17 cellular contexts compared by ENCODE assay signal in genomic region chr3:73719413-73719831, GRCh38.
DNase-seq lines count a peak whose midpoint lies in the region; TF ChIP-seq lines count a peak whose summit lies in the region.
"Had no signal": no experiment of that assay in that cellular context is flagged by ENCODE, and none has a peak within 500 bp of the region (broad histone marks: within the 10 kb centered on the region; RNA-seq: fewer than 3 reads in every experiment).

No MANE protein-coding gene starts in this region.

- H3K27ac ChIP-seq in breast epithelium (peak overlapping the region; percentile 69 to 91), parathyroid adenoma (no peak overlapping the region), vagina (peak overlapping the region; percentile 64)
- H3K27ac ChIP-seq: 22Rv1 had no signal

- H3K4me3 ChIP-seq in breast epithelium, result peak overlapping the region in 2 of 3 donors; percentile 17 to 39
- no peak overlapping the region for H3K4me3 ChIP-seq in fibroblast of pulmonary artery (replicated peaks; ENCODE audit: low read depth, low read length)
- no peak overlapping the region for H3K4me3 ChIP-seq in parathyroid adenoma (ENCODE audit: low read depth, low read length)
- H3K4me3 ChIP-seq in vagina, result peak overlapping the region in 1 of 2 donors; percentile 12

- H3K36me3 ChIP-seq in breast epithelium, result no peaks in the 10 kb centered on the region
- no peaks in the 10 kb centered on the region for H3K36me3 ChIP-seq in parathyroid adenoma (ENCODE audit: control insufficient read depth, insufficient read depth, low read length)
- H3K36me3 ChIP-seq in vagina, result no peaks in the 10 kb centered on the region

- no peaks in the 10 kb centered on the region for H3K4me1 Mint-ChIP-seq in MCF 10A (ENCODE audit: insufficient read depth, unreplicated experiment)
- H3K4me1 Mint-ChIP-seq: activated CD4-positive, alpha-beta T cell treated with anti-CD3 and anti-CD28 coated beads, Interleukin-2, amount 10 ng/mL, durations not matched to agents 7 days and 5 days; central memory CD8-positive, alpha-beta T cell had no signal

- no peak overlapping the region for H2AFZ ChIP-seq in parathyroid adenoma

- no peak overlapping the region for H3K27ac Mint-ChIP-seq in MCF 10A (ENCODE audit: low read depth, unreplicated experiment)
- H3K27ac Mint-ChIP-seq: activated CD4-positive, alpha-beta T cell treated with anti-CD3 and anti-CD28 coated beads, Interleukin-2, amount 10 ng/mL, durations not matched to agents 7 days and 5 days; activated T-helper 2 cell treated with anti-CD3 and anti-CD28 coated beads, Interferon-gamma antibody, Interleukin-2, Interleukin-4, amounts not matched to agents 10 μg/mL and 5 μg/mL and 100 μg/mL, durations not matched to agents 14 hours and 24 hours and 36 hours had no signal

- H3K36me3 Mint-ChIP-seq in MCF 10A (ENCODE audit: insufficient read depth, unreplicated experiment), result no peaks in the 10 kb centered on the region

- H3K9ac ChIP-seq in parathyroid adenoma, result no peak overlapping the region

- H3K9me3 Mint-ChIP-seq in MCF 10A (ENCODE audit: unreplicated experiment), result no peaks in the 10 kb centered on the region
- H3K9me3 Mint-ChIP-seq: activated CD4-positive, alpha-beta T cell treated with anti-CD3 and anti-CD28 coated beads, Interleukin-2, amount 10 ng/mL, durations not matched to agents 7 days and 5 days; activated T-helper 2 cell treated with anti-CD3 and anti-CD28 coated beads, Interferon-gamma antibody, Interleukin-2, Interleukin-4, amounts not matched to agents 10 μg/mL and 5 μg/mL and 100 μg/mL, durations not matched to agents 14 hours and 24 hours and 36 hours had no signal

- no peak for TF ChIP-seq CTCF in breast epithelium (IDR thresholded peaks at IDR 0.05)
- TF ChIP-seq CTCF in MCF 10A (IDR thresholded peaks at IDR 0.05; ENCODE audit: unreplicated experiment), result no peak
- no peak for TF ChIP-seq CTCF in fibroblast of pulmonary artery (IDR thresholded peaks at IDR 0.05; ENCODE audit: low read length, missing control alignments)
- no peak for TF ChIP-seq CTCF in parathyroid adenoma (IDR thresholded peaks at IDR 0.05)
- no peak for TF ChIP-seq CTCF in vagina (IDR thresholded peaks at IDR 0.05)

- no peaks in the 10 kb centered on the region for H3K27me3 Mint-ChIP-seq in MCF 10A (ENCODE audit: insufficient read depth, unreplicated experiment)
- H3K27me3 Mint-ChIP-seq: activated CD4-positive, alpha-beta T cell treated with anti-CD3 and anti-CD28 coated beads, Interleukin-2, amount 10 ng/mL, durations not matched to agents 7 days and 5 days; central memory CD8-positive, alpha-beta T cell had no signal

- intact Hi-C loops in breast epithelium (cut with DNase I; ENCODE audit: low total_unique reads), result no loop called here
- intact Hi-C loops in MCF 10A (cut with micrococcal nuclease), result no loop called here
- intact Hi-C loops in vagina (cut with DNase I), result no loop called here

- H3K79me2 ChIP-seq in parathyroid adenoma, result no peaks in the 10 kb centered on the region

- H3K4me2 ChIP-seq in parathyroid adenoma (ENCODE audit: low read length), result peak overlapping the region; percentile 5

- CTCF ChIA-PET in MCF 10A (lab: Yijun Ruan, JAX), result interaction anchor here (1.0 to 1.2 kb wide), 2 partner anchors 11 to 128 kb away, joined by 3 to 7 read pairs; no protein-coding TSS in a partner anchor

- POLR2A ChIA-PET in MCF 10A (lab: Yijun Ruan, JAX), result no interaction called here

- peaks cover 8 to 11% of the 10 kb centered on the region in 2 donors for H3K4me1 ChIP-seq in breast epithelium
- H3K4me1 ChIP-seq in parathyroid adenoma, result no peaks in the 10 kb centered on the region
- peaks cover 27% of the 10 kb centered on the region for H3K4me1 ChIP-seq in vagina

- H3K9me3 ChIP-seq in breast epithelium, result no peaks in the 10 kb centered on the region
- H3K9me3 ChIP-seq in parathyroid adenoma (ENCODE audit: control insufficient read depth, low read length), result no peaks in the 10 kb centered on the region
- H3K9me3 ChIP-seq in vagina, result no peaks in the 10 kb centered on the region

- BruUV-seq in MCF 10A (replicated peaks; lab: Mats Ljungman, UMichigan), result no TSS peak

- no peak for TF ChIP-seq POLR2A in breast epithelium (IDR thresholded peaks at IDR 0.05)
- TF ChIP-seq POLR2A in vagina (IDR thresholded peaks at IDR 0.05), result no peak

- DNase-seq in breast epithelium (ENCODE audit: low spot score in 2 of 2) (no peak), MCF 10A (ENCODE audit: unreplicated experiment) (no peak), fibroblast of pulmonary artery (ENCODE audit: low read depth) (peak; percentile 55), vagina (ENCODE audit: extremely low spot score in 2 of 2) (no peak), OCI-M1 (lab: John Stamatoyannopoulos, UW) (no peak), superior temporal gyrus (ENCODE audit: extremely low spot score) (no peak)
- no peak for DNase-seq in stimulated activated CD4-positive, alpha-beta T cell treated with anti-CD3 and anti-CD28 coated beads, Interleukin-2, amount 100 ng/mL, for 24 hours
- DNase-seq: activated CD4-positive, alpha-beta T cell treated with anti-CD3 and anti-CD28 coated beads, Interleukin-2, amount 10 ng/mL, durations not matched to agents 7 days and 5 days; Calu3; foreskin melanocyte; kidney glomerular epithelial cell; SIG-M5; stimulated activated CD4-positive, alpha-beta T cell treated with anti-CD3 and anti-CD28 coated beads, Interleukin-4, amount 100 ng/mL, for 4 hours had no signal

- H3K4me3 Mint-ChIP-seq in MCF 10A (ENCODE audit: unreplicated experiment), result no peak overlapping the region
- H3K4me3 Mint-ChIP-seq: activated CD4-positive, alpha-beta T cell treated with anti-CD3 and anti-CD28 coated beads, Interleukin-2, amount 10 ng/mL, durations not matched to agents 7 days and 5 days; central memory CD8-positive, alpha-beta T cell had no signal

- no peaks in the 10 kb centered on the region for H3K27me3 ChIP-seq in breast epithelium
- H3K27me3 ChIP-seq in parathyroid adenoma (ENCODE audit: control insufficient read depth, insufficient read depth, low read length), result no peaks in the 10 kb centered on the region
- no peaks in the 10 kb centered on the region for H3K27me3 ChIP-seq in vagina

Comparison
In these comparisons a context has a peak if more than half of its experiments do, and no peak if none do; other contexts are left out.
1. H3K4me3 ChIP-seq: peak in breast epithelium (2 of 3); none in fibroblast of pulmonary artery (single experiment) and parathyroid adenoma (single experiment).